In genomic region chr14:58637040-58637390, GRCh38 we compare ENCODE assay signal across 7 cellular contexts. TPM values are rescaled to one million over a fixed set of nuclear protein-coding genes. Genes with fewer than 3 reads are reported as not detected.
DNase-seq lines count a peak whose midpoint lies in the region; ATAC-seq, FAIRE-seq and TF ChIP-seq lines count a peak whose summit lies in the region.

No MANE protein-coding gene starts in this region.

- TF ChIP-seq EP300 in GM12878 (IDR thresholded peaks at IDR 0.05; ENCODE audit: borderline replicate concordance in 1 of 2, control insufficient read depth in 1 of 2, low read depth in 2 of 2, low read length in 2 of 2) = no peak

- BruUV-seq in GM12878 (replicated peaks; lab: Mats Ljungman, UMichigan) = no TSS peak

- H3K79me2 ChIP-seq in OCI-LY1 (ENCODE audit: insufficient read depth, low read length) (no peaks in the 10 kb centered on the region), GM12878 (ENCODE audit: control insufficient read depth, insufficient read depth, low read length) (no peaks in the 10 kb centered on the region)

- FAIRE-seq in GM12878 (lab: Jason Lieb, UNC) = no peak

- H3K9me2 ChIP-seq in OCI-LY1 (ENCODE audit: low read depth, low read length) = no peaks in the 10 kb centered on the region

- no peaks in the 10 kb centered on the region for H3F3A ChIP-seq in OCI-LY1 (ENCODE audit: insufficient read depth, low read length)

- no peak overlapping the region for H2AFZ ChIP-seq in OCI-LY1 (ENCODE audit: low read length)
- H2AFZ ChIP-seq in GM12878 (ENCODE audit: control insufficient read depth, low read depth, low read length) = peak overlapping the region; percentile 71

- H3K9ac ChIP-seq in OCI-LY1 (ENCODE audit: low read length) (no peak overlapping the region), GM12878 (ENCODE audit: control insufficient read depth, insufficient read depth, low read length) (no peak overlapping the region)

- WGBS in GM12878 (ENCODE audit: insufficient coverage, insufficient replicate concordance, low lambda C conversion rate, missing lambda C conversion rate) = 25% methylated on average over 17 of the region's 17 CpGs

- no peaks in the 10 kb centered on the region for H3K9me3 ChIP-seq in OCI-LY1 (ENCODE audit: low read length)
- no peaks in the 10 kb centered on the region for H3K9me3 ChIP-seq in GM12878 (replicated peaks; ENCODE audit: control insufficient read depth, insufficient read depth, low read length)

- DNase-seq in GM12878 (ENCODE audit: low read depth, low spot score) (no peak), inferior parietal cortex (ENCODE audit: extremely low spot score) (peak; percentile 63)
- peak; percentile 46 for DNase-seq in stimulated activated CD4-positive, alpha-beta T cell treated with anti-CD3 and anti-CD28 coated beads, Interleukin-12 subunit alpha, Interleukin-12 subunit beta, amount 100 ng/mL, for 4 hours
- no peak for DNase-seq in effector CD8-positive, alpha-beta T cell (lab: John Stamatoyannopoulos, UW)

- H3K36me3 ChIP-seq in OCI-LY1 (ENCODE audit: insufficient read depth, low read length) (no peaks in the 10 kb centered on the region), GM12878 (ENCODE audit: control insufficient read depth in 2 of 2, insufficient read depth in 2 of 2, low read length in 1 of 2) (no peaks in the 10 kb centered on the region)

- H3K4me1 ChIP-seq in OCI-LY1 (ENCODE audit: insufficient read depth, low read length, severe bottlenecking) (peaks cover 4% of the 10 kb centered on the region), GM12878 (ENCODE audit: control insufficient read depth, insufficient read depth, low read length) (peaks cover 9% of the 10 kb centered on the region)

- intact Hi-C loops in GM12878 (cut with micrococcal nuclease; ENCODE audit: unreplicated experiment) = loop anchor here (1.0 to 5.0 kb wide), 2 partner anchors 75 to 136 kb away; no protein-coding TSS in a partner anchor

- no peak overlapping the region for H3K27ac ChIP-seq in OCI-LY1 (ENCODE audit: low read depth, low read length, poor library complexity, severe bottlenecking)
- H3K27ac ChIP-seq in GM12878 (ENCODE audit: control insufficient read depth, insufficient read depth) = no peak overlapping the region

- H3K4me3 ChIP-seq in OCI-LY1 (ENCODE audit: low read depth, low read length, poor library complexity, severe bottlenecking) (peak overlapping the region; percentile 48), GM12878 (peak overlapping the region; percentile 34; the same call in 1 of the 2 replicates)

- SMC1A ChIA-PET in GM12878 (lab: Charles Lee; ENCODE audit: uncharacterized antibody, unreplicated experiment) = interaction anchor here (0.8 to 10.7 kb wide), 12 partner anchors 62 to 484 kb away, joined by 3 to 150 read pairs (median 4); no protein-coding TSS in a partner anchor

- no peak for TF ChIP-seq RAD21 in GM12878 (IDR thresholded peaks at IDR 0.05; ENCODE audit: insufficient read depth, low read depth, low read length)

- CTCF ChIA-PET in GM12878 (lab: Yijun Ruan, JAX) = interaction anchor here (1.0 to 8.9 kb wide), 8 partner anchors 28 to 647 kb away, joined by 3 to 95 read pairs (median 4); no protein-coding TSS in a partner anchor

- peaks cover 3% of the 10 kb centered on the region; the same call in 1 of the 2 replicates for H3K27me3 ChIP-seq in OCI-LY1 (ENCODE audit: insufficient read depth, low read length)
- peaks cover 0 to 8% of the 10 kb centered on the region in 2 experiments; a peak in 2 of 4 replicates for H3K27me3 ChIP-seq in GM12878 (replicated peaks in 1 of 2; ENCODE audit: control insufficient read depth in 2 of 2, insufficient read depth in 2 of 2, low read length in 1 of 2)

- in situ Hi-C loops in GM12878 (cut with MboI) = no loop called here

- H3K4me2 ChIP-seq in OCI-LY1 (ENCODE audit: low read length) = peak overlapping the region; percentile 63
- peak overlapping the region; percentile 86 for H3K4me2 ChIP-seq in GM12878 (ENCODE audit: control insufficient read depth, insufficient read depth)

- no peak for TF ChIP-seq POLR2A in GM12878 (IDR thresholded peaks at IDR 0.05; ENCODE audit: low read depth, low read length)

- no peaks in the 10 kb centered on the region for H4K20me1 ChIP-seq in OCI-LY1 (ENCODE audit: insufficient read depth, low read length)
- no peaks in the 10 kb centered on the region for H4K20me1 ChIP-seq in GM12878 (ENCODE audit: control insufficient read depth, insufficient read depth)

- POLR2A ChIA-PET in GM12878 (lab: Charles Lee) = interaction anchor here (0.5 kb wide), 1 partner anchor 101 kb away, joined by 4 read pairs; no protein-coding TSS in a partner anchor

- ATAC-seq in GM21723 (IDR thresholded peaks at IDR 0.05; ENCODE audit: unreplicated experiment) (peak; percentile 2), GM12878 (no peak), HG03442 (IDR thresholded peaks at IDR 0.05; ENCODE audit: unreplicated experiment) (no peak)

- RAD21 ChIA-PET in GM12878 (lab: Charles Lee; ENCODE audit: unreplicated experiment) = interaction anchor here (0.6 to 5.9 kb wide), 6 partner anchors 14 to 736 kb away, joined by 3 to 71 read pairs (median 9); no protein-coding TSS in a partner anchor

- no peak for TF ChIP-seq CTCF in OCI-LY1 (IDR thresholded peaks at IDR 0.05; ENCODE audit: low read length)
- no peak for TF ChIP-seq CTCF in GM12878 (IDR thresholded peaks at IDR 0.05 in 2 of 3, conservative IDR thresholded peaks at IDR 0.05 in 1 of 3; ENCODE audit: control insufficient read depth in 2 of 3, extremely low read depth in 1 of 3, insufficient read depth in 1 of 3, low read depth in 3 of 3, low read length in 3 of 3)

TF ChIP-seq in GM12878, 131 proteins besides CTCF, POLR2A, EP300 and RAD21:
- TF ChIP-seq NFYA (IDR thresholded peaks at IDR 0.05; ENCODE audit: borderline replicate concordance, low read depth, low read length) (no peak), MLLT1 (IDR thresholded peaks at IDR 0.05) (peak; percentile 66; the same call in 1 of the 2 replicates)
TF ChIP-seq in GM12878: peak in this region for 1.

RNA-seq across cellular contexts. Expression of gene DACT1, which starts 0.7 kb away (rescaled TPM):
- total RNA-seq in GM12878 (2013; cell fraction: nucleolus; rRNA removed) = 8.0 and 8.1 TPM in 2 replicates
- total RNA-seq in GM12878 (2014; rRNA removed) = 0.87 and 1.1 TPM in 2 replicates
- 0.69 and 0.76 TPM in 2 replicates for total RNA-seq in GM12878 (2014; rRNA removed; fragmentation: Illumina TruSeq; extraction: Trizol)
- 1.3 TPM in 2 replicates for total RNA-seq in GM12878 (2021)
- polyA plus RNA-seq in GM12878 (2011; ENCODE audit: low read depth) = not detected
- polyA plus RNA-seq in GM12878 (2011; rRNA removed) = 2.3 and 2.9 TPM in 2 replicates
- polyA plus RNA-seq in GM12878 (2011; cell fraction: cytosol; rRNA removed) = 3.7 and 4.5 TPM in 2 replicates
- polyA plus RNA-seq in GM12878 (2011; cell fraction: nucleus; rRNA removed) = 3.0 and 3.7 TPM in 2 replicates
- 0.27 and 0.36 TPM in 2 replicates for polyA plus RNA-seq in GM12878 (2012)
- polyA plus RNA-seq in GM12878 (2014; fragmentation: Illumina TruSeq; extraction: Trizol) = 1.1 and 2.3 TPM in 2 replicates
- polyA plus RNA-seq in GM12878 (2014; fragmentation: Nextera tagmentation; extraction: Ambion mirVana) = under 1 TPM; 0.16 to 0.27 TPM
- polyA plus RNA-seq in GM12878 (2014; rRNA removed) = 0.90 and 1.1 TPM in 2 replicates
- under 1 TPM; 0.13 to 0.29 TPM for polyA plus RNA-seq in GM12878 (2016; fragmentation: Nextera tagmentation; extraction: Ambion mirVana)
- 5.6 and 6.2 TPM in 2 replicates for polyA minus RNA-seq in GM12878 (2011; rRNA and poly(A)+ RNA removed)
- polyA minus RNA-seq in GM12878 (2011; cell fraction: cytosol; rRNA and poly(A)+ RNA removed) = 1.5 and 2.4 TPM in 2 replicates
- polyA minus RNA-seq in GM12878 (2011; cell fraction: nucleus; rRNA and poly(A)+ RNA removed) = 1.7 TPM in 2 replicates

Comparison
In these comparisons a context has a peak if more than half of its experiments do, and no peak if none do; other contexts are left out.
1. DNase-seq: peak in inferior parietal cortex (single experiment) and stimulated activated CD4-positive, alpha-beta T cell treated with anti-CD3 and anti-CD28 coated beads, Interleukin-12 subunit alpha, Interleukin-12 subunit beta, amount 100 ng/mL, for 4 hours (single experiment); none in GM12878 (single experiment) and effector CD8-positive, alpha-beta T cell (single experiment).